Comparison of ENCODE assay signal across 8 cellular contexts in the genomic region with DNA sequence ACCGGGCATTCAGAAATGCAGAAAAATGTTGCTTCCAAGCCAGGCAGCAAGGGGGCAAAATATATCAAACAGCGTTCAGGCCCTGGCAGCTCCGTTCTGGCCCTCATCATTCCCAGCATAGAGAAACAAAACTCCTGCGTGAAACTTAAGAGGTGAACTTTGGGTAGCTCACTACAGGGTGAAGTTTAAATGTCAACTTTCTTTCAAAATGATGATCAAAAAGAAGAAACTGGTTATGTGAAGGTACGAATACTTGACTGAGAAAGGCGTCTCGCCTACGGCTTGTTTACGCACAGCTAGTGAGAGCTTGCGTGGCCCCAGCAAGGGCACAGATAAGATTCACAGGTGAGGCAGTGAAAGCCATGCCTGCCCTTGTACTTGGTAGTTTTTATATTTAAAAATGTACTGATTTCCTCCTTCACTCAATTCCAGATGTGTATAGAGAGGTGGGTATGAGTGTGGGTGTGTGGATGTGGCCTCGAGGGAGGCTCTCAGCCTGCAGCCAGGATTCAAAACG.
DNase-seq lines count a peak whose midpoint lies in the region; ATAC-seq lines count a peak whose summit lies in the region.

No MANE protein-coding gene starts in this region.

- ATAC-seq in GM21447 (IDR thresholded peaks at IDR 0.05; ENCODE audit: unreplicated experiment), result peak; percentile 26
- peak; percentile 25 for ATAC-seq in HG03565 (IDR thresholded peaks at IDR 0.05; ENCODE audit: unreplicated experiment)

- peak; percentile 87 for DNase-seq in activated effector memory CD4-positive, alpha-beta T cell treated with anti-CD3 and anti-CD28 coated beads, Interleukin-2, amount 50 U/mL, for 16 hours
- peak; percentile 59 to 77 for DNase-seq in stimulated activated CD4-positive, alpha-beta T cell treated with anti-CD3 and anti-CD28 coated beads, Interleukin-4, amount 100 ng/mL, for 4 hours
- DNase-seq in NCI-H1694 treated with DMSO at 0.1 percent for 48 hours (lab: John Stamatoyannopoulos, UW) (no peak), NOMO-1 (lab: John Stamatoyannopoulos, UW; ENCODE audit: unreplicated experiment in 2 of 2) (no peak), NCI-H1436 (lab: John Stamatoyannopoulos, UW) (no peak), NCI-H526 treated with DMSO at 0.1 percent for 48 hours (lab: John Stamatoyannopoulos, UW) (no peak)

Comparison
In these comparisons a context has a peak if more than half of its experiments do, and no peak if none do; other contexts are left out.
1. DNase-seq: peak in activated effector memory CD4-positive, alpha-beta T cell treated with anti-CD3 and anti-CD28 coated beads, Interleukin-2, amount 50 U/mL, for 16 hours (single experiment) and stimulated activated CD4-positive, alpha-beta T cell treated with anti-CD3 and anti-CD28 coated beads, Interleukin-4, amount 100 ng/mL, for 4 hours (2 of 2); none in NCI-H1694 treated with DMSO at 0.1 percent for 48 hours (single experiment), NOMO-1 (0 of 2), NCI-H1436 (single experiment) and NCI-H526 treated with DMSO at 0.1 percent for 48 hours (single experiment).